ENCODE assay signal across 1 cellular context in genomic region chr3:128425846-128426127, GRCh38.
TF ChIP-seq lines count a peak whose summit lies in the region.

No MANE protein-coding gene starts in this region.

TF ChIP-seq in HepG2, 621 proteins besides CTCF, POLR2A, EP300 and RAD21:
- TF ChIP-seq ZBTB7B (CRISPR knock-in tag; IDR thresholded peaks at IDR 0.05) (no peak), ZNF280B (CRISPR knock-in tag; IDR thresholded peaks at IDR 0.05; ENCODE audit: borderline replicate concordance) (no peak; the same call in 1 of the 2 replicates), CEBPG (CRISPR knock-in tag; IDR thresholded peaks at IDR 0.05) (no peak), MAFG (CRISPR knock-in tag; IDR thresholded peaks at IDR 0.05) (peak; percentile 34; the same call in 1 of the 2 replicates), ZNF891 (CRISPR knock-in tag; IDR thresholded peaks at IDR 0.05) (0 out of 2 replicates have a peak, but pooled peaks have one; percentile 23)
